ENCODE assay signal across 8 cellular contexts in genomic region chr7:65744412-65744811, GRCh38.
A peak's percentile ranks its signal among the peaks of the same experiment; 100 is the strongest.
DNase-seq lines count a peak whose midpoint lies in the region; ATAC-seq and TF ChIP-seq lines count a peak whose summit lies in the region.
"Not testable (repeated sequence)": the region's sequence is repeated elsewhere in the genome, so short reads cannot be mapped to it uniquely, and the experiment has no call there.

No MANE protein-coding gene starts in this region.

- peaks cover 15% of the 10 kb centered on the region for H3K36me3 Mint-ChIP-seq in Caco-2 (ENCODE audit: insufficient read depth, unreplicated experiment)
- H3K36me3 Mint-ChIP-seq in dendritic cell treated with granulocyte-macrophage colony-stimulating factor and Interleukin-4, amounts not matched to agents 40 ng/mL and 50 ng/mL, for 4 days (ENCODE audit: low read depth), result peaks cover 24% of the 10 kb centered on the region
- not testable (repeated sequence) for H3K36me3 Mint-ChIP-seq in neural progenitor cell
- H3K36me3 Mint-ChIP-seq in stimulated activated effector memory CD8-positive, alpha-beta T cell treated with anti-CD3 and anti-CD28 coated beads, Interleukin-12 subunit alpha, Interleukin-12 subunit beta, amount 100 ng/mL, for 72 hours, result peaks cover 22% of the 10 kb centered on the region

- H2BK15ac ChIP-seq in IMR-90 (ENCODE audit: low read depth, low read length), result not testable (repeated sequence)

- not testable (repeated sequence) for H3K27ac ChIP-seq in IMR-90 (ENCODE audit: insufficient read depth, low read length); right atrium auricular region; neural progenitor cell
- H3K27ac ChIP-seq in RWPE1 (peak overlapping the region; percentile 92), VCaP (peak overlapping the region; percentile 88)

- H3K4me2 ChIP-seq in IMR-90 (ENCODE audit: low read depth, low read length); neural progenitor cell: not testable (repeated sequence)

- peaks cover 12 to 29% of the 10 kb centered on the region in 2 experiments for H3K79me1 ChIP-seq in IMR-90 (ENCODE audit: low read depth in 1 of 2, low read length in 2 of 2)

- not testable (repeated sequence) for BruUV-seq in Caco-2 (replicated peaks; lab: Mats Ljungman, UMichigan); IMR-90 (replicated peaks; lab: Mats Ljungman, UMichigan)

- not testable (repeated sequence) for H3K9ac ChIP-seq in IMR-90 (ENCODE audit: low read depth, low read length); neural progenitor cell

- not testable (repeated sequence) for H3K27me3 ChIP-seq in Caco-2 (replicated peaks; ENCODE audit: control insufficient read depth, insufficient read depth, low read length); IMR-90 (ENCODE audit: control insufficient read depth, insufficient read depth, low read length); right atrium auricular region; neural progenitor cell

- H4K20me1 ChIP-seq in IMR-90 (ENCODE audit: insufficient read depth, low read length); neural progenitor cell (ENCODE audit: low read depth): not testable (repeated sequence)

- DNase-seq in Caco-2; IMR-90; RWPE1 (ENCODE audit: low spot score); neural progenitor cell (ENCODE audit: low spot score); stimulated activated effector memory CD8-positive, alpha-beta T cell treated with anti-CD3 and anti-CD28 coated beads, Interleukin-12 subunit alpha, Interleukin-12 subunit beta, amount 100 ng/mL, for 72 hours (ENCODE audit: low spot score in 2 of 2): not testable (repeated sequence)
- DNase-seq in right atrium auricular region (ENCODE audit: low spot score), result peak; percentile 13

- H3K9me3 ChIP-seq in Caco-2; IMR-90 (ENCODE audit: control insufficient read depth, insufficient read depth, low read length); right atrium auricular region; neural progenitor cell (ENCODE audit: low read depth): not testable (repeated sequence)

- H3K4me3 ChIP-seq in Caco-2 (ENCODE audit: low read depth, low read length); IMR-90 (ENCODE audit: insufficient read depth, low read depth, low read length); right atrium auricular region; neural progenitor cell: not testable (repeated sequence)

- ATAC-seq in IMR-90 (ENCODE audit: low read depth); stimulated activated effector memory CD8-positive, alpha-beta T cell treated with anti-CD3 and anti-CD28 coated beads, Interleukin-12 subunit alpha, Interleukin-12 subunit beta, amount 100 ng/mL, for 72 hours: not testable (repeated sequence)

- not testable (repeated sequence) for H3K27me3 Mint-ChIP-seq in Caco-2 (ENCODE audit: insufficient read depth, unreplicated experiment); dendritic cell treated with granulocyte-macrophage colony-stimulating factor and Interleukin-4, amounts not matched to agents 40 ng/mL and 50 ng/mL, for 4 days; neural progenitor cell (ENCODE audit: insufficient read depth, low read depth)

- H2BK20ac ChIP-seq in IMR-90 (ENCODE audit: low read depth, low read length), result peak overlapping the region; percentile 11; the same call in 1 of the 2 replicates

- dilution Hi-C loops in IMR-90 (cut with HindIII; ENCODE audit: low sequenced_read_pairs, unreplicated experiment), result not testable (repeated sequence)

- peaks cover 56% of the 10 kb centered on the region for H3K79me2 ChIP-seq in neural progenitor cell (ENCODE audit: low read depth)

- H3K18ac ChIP-seq in IMR-90 (ENCODE audit: low read depth, low read length), result not testable (repeated sequence)

- H3K14ac ChIP-seq in IMR-90 (replicated peaks; ENCODE audit: low read depth, low read length), result not testable (repeated sequence)

- CTCF ChIA-PET in Caco-2 (lab: Charles Lee); IMR-90 (lab: Yijun Ruan, JAX); RWPE1 (lab: Yijun Ruan, JAX): not testable (repeated sequence)

- in situ Hi-C loops in IMR-90 (cut with MboI; ENCODE audit: low sequenced_read_pairs), result loop anchor here (25.0 kb wide), 1 partner anchor 218 kb away; no protein-coding TSS in a partner anchor

- not testable (repeated sequence) for TF ChIP-seq POLR2A in IMR-90 (IDR thresholded peaks at IDR 0.05; ENCODE audit: low read depth, low read length)

- not testable (repeated sequence) for H3K23ac ChIP-seq in IMR-90 (ENCODE audit: low read depth, low read length)

- not testable (repeated sequence) for H2BK120ac ChIP-seq in IMR-90 (ENCODE audit: low read depth, low read length)

- H3K4me1 ChIP-seq in Caco-2, result peaks cover 23% of the 10 kb centered on the region
- H3K4me1 ChIP-seq in IMR-90 (ENCODE audit: control insufficient read depth, insufficient read depth, low read length); right atrium auricular region; neural progenitor cell: not testable (repeated sequence)

- H3K56ac ChIP-seq in IMR-90 (ENCODE audit: extremely low read depth, insufficient read depth, low read length), result not testable (repeated sequence)

- not testable (repeated sequence) for H2AFZ ChIP-seq in IMR-90 (replicated peaks; ENCODE audit: low read length, poor library complexity); neural progenitor cell (replicated peaks)

- not testable (repeated sequence) for H2AK9ac ChIP-seq in IMR-90 (replicated peaks; ENCODE audit: low read depth, low read length, poor library complexity)

- peak overlapping the region; percentile 91 for H3K27ac Mint-ChIP-seq in Caco-2 (ENCODE audit: unreplicated experiment)
- H3K27ac Mint-ChIP-seq in dendritic cell treated with granulocyte-macrophage colony-stimulating factor and Interleukin-4, amounts not matched to agents 40 ng/mL and 50 ng/mL, for 4 days, result peak overlapping the region; percentile 68
- H3K27ac Mint-ChIP-seq in neural progenitor cell, result peak overlapping the region; percentile 66
- H3K27ac Mint-ChIP-seq in stimulated activated effector memory CD8-positive, alpha-beta T cell treated with anti-CD3 and anti-CD28 coated beads, Interleukin-12 subunit alpha, Interleukin-12 subunit beta, amount 100 ng/mL, for 72 hours, result peak overlapping the region; percentile 17

- not testable (repeated sequence) for H2BK5ac ChIP-seq in IMR-90 (ENCODE audit: low read depth, low read length, poor library complexity, severe bottlenecking)

- H2AK5ac ChIP-seq in IMR-90 (ENCODE audit: low read depth, low read length), result not testable (repeated sequence)

- not testable (repeated sequence) for H3K9me1 ChIP-seq in IMR-90 (ENCODE audit: insufficient read depth, low read length)

- intact Hi-C loops in Caco-2 (cut with micrococcal nuclease; ENCODE audit: unreplicated experiment); IMR-90 (cut with micrococcal nuclease); dendritic cell treated with granulocyte-macrophage colony-stimulating factor and Interleukin-4, amounts not matched to agents 40 ng/mL and 50 ng/mL, for 4 days (cut with micrococcal nuclease): not testable (repeated sequence)

- not testable (repeated sequence) for H3K4ac ChIP-seq in IMR-90 (ENCODE audit: low read depth, low read length)

- not testable (repeated sequence) for TF ChIP-seq RAD21 in IMR-90 (IDR thresholded peaks at IDR 0.05; ENCODE audit: low read length)

- POLR2A ChIA-PET in Caco-2 (lab: Charles Lee); IMR-90 (lab: Charles Lee; ENCODE audit: unreplicated experiment); RWPE1 (lab: Yijun Ruan, JAX; ENCODE audit: low non-redundant PET): not testable (repeated sequence)

- H4K91ac ChIP-seq in IMR-90 (ENCODE audit: insufficient read depth, low read depth, low read length), result not testable (repeated sequence)

- TF ChIP-seq CTCF in Caco-2 (IDR thresholded peaks at IDR 0.05; ENCODE audit: insufficient read depth in 1 of 2, low read depth in 1 of 2, low read length in 1 of 2, severe bottlenecking in 1 of 2, unreplicated experiment in 1 of 2); IMR-90 (conservative IDR thresholded peaks at IDR 0.05; ENCODE audit: low read depth, low read length); RWPE1 (conservative IDR thresholded peaks at IDR 0.05; ENCODE audit: low read depth); VCaP (conservative IDR thresholded peaks at IDR 0.05); right atrium auricular region (IDR thresholded peaks at IDR 0.05); neural progenitor cell (IDR thresholded peaks at IDR 0.05): not testable (repeated sequence)

- not testable (repeated sequence) for H3K36me3 ChIP-seq in Caco-2 (ENCODE audit: control insufficient read depth, insufficient read depth, low read length); IMR-90 (ENCODE audit: control insufficient read depth, insufficient read depth, low read length); right atrium auricular region; neural progenitor cell

- not testable (repeated sequence) for H3K4me3 Mint-ChIP-seq in Caco-2 (ENCODE audit: unreplicated experiment); dendritic cell treated with granulocyte-macrophage colony-stimulating factor and Interleukin-4, amounts not matched to agents 40 ng/mL and 50 ng/mL, for 4 days; neural progenitor cell; stimulated activated effector memory CD8-positive, alpha-beta T cell treated with anti-CD3 and anti-CD28 coated beads, Interleukin-12 subunit alpha, Interleukin-12 subunit beta, amount 100 ng/mL, for 72 hours

- H3K9me3 Mint-ChIP-seq in Caco-2 (ENCODE audit: unreplicated experiment); dendritic cell treated with granulocyte-macrophage colony-stimulating factor and Interleukin-4, amounts not matched to agents 40 ng/mL and 50 ng/mL, for 4 days; neural progenitor cell; stimulated activated effector memory CD8-positive, alpha-beta T cell treated with anti-CD3 and anti-CD28 coated beads, Interleukin-12 subunit alpha, Interleukin-12 subunit beta, amount 100 ng/mL, for 72 hours: not testable (repeated sequence)

- H3F3A ChIP-seq in neural progenitor cell (ENCODE audit: low read depth), result not testable (repeated sequence)

- not testable (repeated sequence) for H4K5ac ChIP-seq in IMR-90 (ENCODE audit: low read depth, low read length)

- H4K8ac ChIP-seq in IMR-90 (ENCODE audit: low read depth in 2 of 2, low read length in 2 of 2), result not testable (repeated sequence)

- WGBS in IMR-90 (ENCODE audit: extremely low coverage in 2 of 2, insufficient read length in 1 of 2), 2 experiments, result no CpG with 5 or more reads among the region's 2 CpGs

- peaks cover 14% of the 10 kb centered on the region for H3K4me1 Mint-ChIP-seq in Caco-2 (ENCODE audit: low read depth, unreplicated experiment)
- not testable (repeated sequence) for H3K4me1 Mint-ChIP-seq in dendritic cell treated with granulocyte-macrophage colony-stimulating factor and Interleukin-4, amounts not matched to agents 40 ng/mL and 50 ng/mL, for 4 days (ENCODE audit: low read depth); neural progenitor cell; stimulated activated effector memory CD8-positive, alpha-beta T cell treated with anti-CD3 and anti-CD28 coated beads, Interleukin-12 subunit alpha, Interleukin-12 subunit beta, amount 100 ng/mL, for 72 hours

Comparison
In these comparisons a context has a peak if more than half of its experiments do, and no peak if none do; other contexts are left out.
1. H3K27ac Mint-ChIP-seq: peak in every context shown above with its lines; median percentile 91 in Caco-2; 68 in dendritic cell treated with granulocyte-macrophage colony-stimulating factor and Interleukin-4, amounts not matched to agents 40 ng/mL and 50 ng/mL, for 4 days; 66 in neural progenitor cell; 17 in stimulated activated effector memory CD8-positive, alpha-beta T cell treated with anti-CD3 and anti-CD28 coated beads, Interleukin-12 subunit alpha, Interleukin-12 subunit beta, amount 100 ng/mL, for 72 hours.